9 cellular contexts compared by ENCODE assay signal in genomic region chr7:44240983-44241510, GRCh38. TPM values are rescaled to one million over a fixed set of nuclear protein-coding genes. Genes with fewer than 3 reads are reported as not detected.
DNase-seq lines count a peak whose midpoint lies in the region; ATAC-seq, FAIRE-seq and TF ChIP-seq lines count a peak whose summit lies in the region.
"Had no signal": no experiment of that assay in that cellular context is flagged by ENCODE, and none has a peak within 500 bp of the region (broad histone marks: within the 10 kb centered on the region; RNA-seq: fewer than 3 reads in every experiment).

No MANE protein-coding gene starts in this region.

- peak overlapping the region; percentile 51 for H3K4me3 ChIP-seq in coronary artery
- peak overlapping the region; percentile 38 to 69 (median 52); a peak in 5 of 6 replicates for H3K4me3 ChIP-seq in HepG2 (replicated peaks in 1 of 3; ENCODE audit: insufficient read depth in 1 of 3, low read depth in 2 of 3, low read length in 3 of 3)

- H3K4me1 ChIP-seq in HepG2 (ENCODE audit: insufficient read depth, low read length) = no peaks in the 10 kb centered on the region

- WGBS in HepG2 (ENCODE audit: low lambda C conversion rate) = 4% methylated on average over 4 of the region's 10 CpGs

- H3K36me3 ChIP-seq in HepG2 (replicated peaks in 1 of 2; ENCODE audit: control insufficient read depth in 1 of 2, insufficient read depth in 2 of 2, low read length in 2 of 2) = no peaks in the 10 kb centered on the region

- DNase-seq in NCI-H1436 (lab: John Stamatoyannopoulos, UW) (peak; percentile 57), NCI-H1436 treated with DMSO at 0.1 percent for 48 hours (lab: John Stamatoyannopoulos, UW) (no peak), NCI-H524 (lab: John Stamatoyannopoulos, UW) (peak; percentile 62 to 80), coronary artery (ENCODE audit: low spot score) (peak; percentile 85), HepG2 (ENCODE audit: low spot score) (peak; percentile 77)
- DNase-seq in activated CD4-positive, alpha-beta T cell treated with anti-CD3 and anti-CD28 coated beads for 48 hours = peak; percentile 75
- peak; percentile 44 to 47 for DNase-seq in stimulated activated CD4-positive, alpha-beta T cell treated with anti-CD3 and anti-CD28 coated beads, Interleukin-4, amount 100 ng/mL, for 48 hours (ENCODE audit: low read depth in 2 of 2)

- 0 out of 2 replicates have a peak overlapping the region, but pooled peaks have one; percentile 31 for H3K9ac ChIP-seq in HepG2 (ENCODE audit: insufficient read depth, low read depth, low read length)

- H3K27me3 ChIP-seq in HepG2 (ENCODE audit: control insufficient read depth in 1 of 2, insufficient read depth in 2 of 2, low read length in 2 of 2) = peaks cover 23 to 69% of the 10 kb centered on the region in 2 experiments

- H2AFZ ChIP-seq in HepG2 (ENCODE audit: low read length) = peak overlapping the region; percentile 52

- no peak for TF ChIP-seq POLR2A in HepG2 (IDR thresholded peaks at IDR 0.05; ENCODE audit: insufficient read depth in 1 of 2, low read depth in 2 of 2, low read length in 2 of 2)

- peak; percentile 76 for ATAC-seq in HG03280 (IDR thresholded peaks at IDR 0.05; ENCODE audit: unreplicated experiment)
- ATAC-seq in HepG2 = peak; percentile 94

- BruUV-seq in HepG2 (replicated peaks; lab: Mats Ljungman, UMichigan) = no TSS peak

- FAIRE-seq in HepG2 (lab: Jason Lieb, UNC) = peak; percentile 49
- FAIRE-seq: A204.1 had no signal

- H3K27ac ChIP-seq in coronary artery (no peak overlapping the region), HepG2 (ENCODE audit: extremely low read length, insufficient read depth, low read length) (no peak overlapping the region)

- POLR2A ChIA-PET in HepG2 (lab: Yijun Ruan, JAX) = interaction anchor here (1.2 to 1.6 kb wide), 2 partner anchors 110 to 321 kb away, joined by 3 to 4 read pairs; no protein-coding TSS in a partner anchor

- TF ChIP-seq RAD21 in HepG2 (CRISPR knock-in tag; IDR thresholded peaks at IDR 0.05) = peak; percentile 69; the same call in 1 of the 2 replicates

- no peak for TF ChIP-seq EP300 in HepG2 (IDR thresholded peaks at IDR 0.05; ENCODE audit: low read depth in 2 of 2, low read length in 2 of 2)
- no peak for TF ChIP-seq EP300 in HepG2 (CRISPR knock-in tag; IDR thresholded peaks at IDR 0.05; ENCODE audit: borderline replicate concordance)

- CTCF ChIA-PET in HepG2 (lab: Yijun Ruan, JAX; ENCODE audit: low intra/inter-chr PET ratio, low total read pairs) = interaction anchor here (1.5 to 2.1 kb wide), 2 partner anchors 236 to 324 kb away, joined by 8 to 13 read pairs; no protein-coding TSS in a partner anchor

- TF ChIP-seq CTCF in coronary artery (IDR thresholded peaks at IDR 0.05) (peak; percentile 71), HepG2 (CRISPR knock-in tag; IDR thresholded peaks at IDR 0.05) (peak; percentile 91)

- no peaks in the 10 kb centered on the region for H3K79me2 ChIP-seq in HepG2 (ENCODE audit: insufficient read depth, low read length)

- peak overlapping the region; percentile 95 for H3K4me2 ChIP-seq in HepG2 (ENCODE audit: low read depth, low read length)

- no peaks in the 10 kb centered on the region for H3K9me3 ChIP-seq in HepG2 (ENCODE audit: low read length)

- no peaks in the 10 kb centered on the region for H4K20me1 ChIP-seq in HepG2 (ENCODE audit: insufficient read depth, low read length)

- intact Hi-C loops in HepG2 (cut with micrococcal nuclease; ENCODE audit: unreplicated experiment) = loop anchor here (1.0 kb wide), 3 partner anchors 66 to 324 kb away; no protein-coding TSS in a partner anchor

- in situ Hi-C loops in HepG2 (cut with HindIII; ENCODE audit: extremely low pct_ligation_motif_present, low pct_unique_long_range_greater_than_20kb) = loop anchor here (5.0 kb wide), 1 partner anchor 236 kb away; no protein-coding TSS in a partner anchor

TF ChIP-seq in HepG2, 621 proteins besides CTCF, POLR2A, EP300 and RAD21 (continues in another document):
- TF ChIP-seq ZNF513 (CRISPR knock-in tag; conservative IDR thresholded peaks at IDR 0.05) (no peak), ZBTB37 (CRISPR knock-in tag; IDR thresholded peaks at IDR 0.05) (no peak), ZNF3 (CRISPR knock-in tag; IDR thresholded peaks at IDR 0.05) (no peak)

RNA-seq across cellular contexts. Expression of gene YKT6, which starts 40.3 kb away (rescaled TPM):
- 52.2 and 59.0 TPM in 2 replicates for total RNA-seq in HepG2 (2016; rRNA removed; fragmentation: Illumina TruSeq; extraction: Trizol)
- total RNA-seq in HepG2 (2016; cell fraction: cytosol; rRNA removed; fragmentation: Illumina TruSeq; extraction: Trizol; ENCODE audit: low read depth) = 32.5 and 39.5 TPM in 2 replicates
- total RNA-seq in HepG2 (2016; cell fraction: insoluble cytoplasmic fraction; rRNA removed; fragmentation: Illumina TruSeq; extraction: Trizol) = 50.3 and 53.4 TPM in 2 replicates
- 72.2 and 82.9 TPM in 2 replicates for total RNA-seq in HepG2 (2016; cell fraction: membrane; rRNA removed; fragmentation: Illumina TruSeq; extraction: Trizol)
- 29.8 and 32.8 TPM in 2 replicates for total RNA-seq in HepG2 (2016; cell fraction: nucleus; rRNA removed; fragmentation: Illumina TruSeq; extraction: Trizol)
- polyA plus RNA-seq in HepG2 (2011; rRNA removed) = 60.3 and 65.6 TPM in 2 replicates
- 59.3 and 64.4 TPM in 2 replicates for polyA plus RNA-seq in HepG2 (2011; cell fraction: cytosol; rRNA removed)
- 71.8 and 75.7 TPM in 2 replicates for polyA plus RNA-seq in HepG2 (2011; cell fraction: nucleus; rRNA removed)
- 36.1 and 46.4 TPM in 2 replicates for polyA plus RNA-seq in HepG2 (2012)
- polyA plus RNA-seq in HepG2 (2016; cell fraction: cytosol; fragmentation: Illumina TruSeq; extraction: Trizol; ENCODE audit: low read depth) = 51.9 and 71.1 TPM in 2 replicates
- polyA plus RNA-seq in HepG2 (2016; cell fraction: insoluble cytoplasmic fraction; fragmentation: Illumina TruSeq; extraction: Trizol; ENCODE audit: low read depth) = 67.7 and 77.1 TPM in 2 replicates
- 72.0 and 86.2 TPM in 2 replicates for polyA plus RNA-seq in HepG2 (2016; cell fraction: membrane; fragmentation: Illumina TruSeq; extraction: Trizol; ENCODE audit: low read depth)
- polyA plus RNA-seq in HepG2 (2016; cell fraction: nucleus; fragmentation: Illumina TruSeq; extraction: Trizol; ENCODE audit: insufficient read depth, low read depth) = 65.4 and 71.2 TPM in 2 replicates
- polyA minus RNA-seq in HepG2 (2011; rRNA and poly(A)+ RNA removed; ENCODE audit: low replicate concordance) = 55.8 and 105 TPM in 2 replicates
- 19.1 and 20.7 TPM in 2 replicates for polyA minus RNA-seq in HepG2 (2011; cell fraction: cytosol; rRNA and poly(A)+ RNA removed)
- polyA minus RNA-seq in HepG2 (2011; cell fraction: nucleus; rRNA and poly(A)+ RNA removed) = 38.1 and 44.4 TPM in 2 replicates

RNA-seq across cellular contexts. Expression of gene GCK, which starts 51.8 kb away (rescaled TPM):
- total RNA-seq in HepG2 (2016; rRNA removed; fragmentation: Illumina TruSeq; extraction: Trizol) = not detected in 2 replicates
- not detected in 2 replicates for total RNA-seq in HepG2 (2016; cell fraction: cytosol; rRNA removed; fragmentation: Illumina TruSeq; extraction: Trizol; ENCODE audit: low read depth)
- not detected in 2 replicates for total RNA-seq in HepG2 (2016; cell fraction: insoluble cytoplasmic fraction; rRNA removed; fragmentation: Illumina TruSeq; extraction: Trizol)
- not detected in 2 replicates for total RNA-seq in HepG2 (2016; cell fraction: membrane; rRNA removed; fragmentation: Illumina TruSeq; extraction: Trizol)
- not detected in 2 replicates for total RNA-seq in HepG2 (2016; cell fraction: nucleus; rRNA removed; fragmentation: Illumina TruSeq; extraction: Trizol)
- not detected in 2 replicates for polyA plus RNA-seq in HepG2 (2011; rRNA removed)
- not detected in 2 replicates for polyA plus RNA-seq in HepG2 (2011; cell fraction: cytosol; rRNA removed)
- not detected in 2 replicates for polyA plus RNA-seq in HepG2 (2011; cell fraction: nucleus; rRNA removed)
- 0.55 TPM in 1 of 2 replicates, not detected in the other for polyA plus RNA-seq in HepG2 (2012)
- polyA plus RNA-seq in HepG2 (2016; cell fraction: cytosol; fragmentation: Illumina TruSeq; extraction: Trizol; ENCODE audit: low read depth) = not detected in 2 replicates
- polyA plus RNA-seq in HepG2 (2016; cell fraction: insoluble cytoplasmic fraction; fragmentation: Illumina TruSeq; extraction: Trizol; ENCODE audit: low read depth) = not detected in 2 replicates
- not detected in 2 replicates for polyA plus RNA-seq in HepG2 (2016; cell fraction: membrane; fragmentation: Illumina TruSeq; extraction: Trizol; ENCODE audit: low read depth)
- not detected in 2 replicates for polyA plus RNA-seq in HepG2 (2016; cell fraction: nucleus; fragmentation: Illumina TruSeq; extraction: Trizol; ENCODE audit: insufficient read depth, low read depth)
- not detected in 2 replicates for polyA minus RNA-seq in HepG2 (2011; rRNA and poly(A)+ RNA removed; ENCODE audit: low replicate concordance)
- not detected in 2 replicates for polyA minus RNA-seq in HepG2 (2011; cell fraction: cytosol; rRNA and poly(A)+ RNA removed)
- polyA minus RNA-seq in HepG2 (2011; cell fraction: nucleus; rRNA and poly(A)+ RNA removed) = not detected in 2 replicates
